In genomic region chr18:42839408-42839807, GRCh38 we compare ENCODE assay signal across 30 cellular contexts.
"Had no signal": no experiment of that assay in that cellular context is flagged by ENCODE, and none has a peak within 500 bp of the region (broad histone marks: within the 10 kb centered on the region; RNA-seq: fewer than 3 reads in every experiment).

No MANE protein-coding gene starts in this region.

- H3K4me3 Mint-ChIP-seq: activated CD4-positive, alpha-beta memory T cell treated with anti-CD3 and anti-CD28 coated beads for 36 hours; activated CD4-positive, alpha-beta T cell treated with anti-CD3 and anti-CD28 coated beads for 36 hours; activated CD4-positive, alpha-beta T cell treated with anti-CD3 and anti-CD28 coated beads, Interleukin-2, amount 10 ng/mL, durations not matched to agents 24 days and 14 days; activated CD8-positive, alpha-beta memory T cell treated with anti-CD3 and anti-CD28 coated beads, Interleukin-2, amount 10 ng/mL, durations not matched to agents 7 days and 5 days; activated CD8-positive, alpha-beta T cell treated with anti-CD3 and anti-CD28 coated beads, Interleukin-2, amount 10 ng/mL, durations not matched to agents 7 days and 5 days; activated naive CD4-positive, alpha-beta T cell treated with anti-CD3 and anti-CD28 coated beads, Interleukin-2, amount 10 ng/mL, durations not matched to agents 7 days and 5 days; activated naive CD8-positive, alpha-beta T cell treated with anti-CD3 and anti-CD28 coated beads, Interleukin-2, amount 10 ng/mL, durations not matched to agents 7 days and 5 days; brain; dendritic cell treated with granulocyte-macrophage colony-stimulating factor and Interleukin-4, amounts not matched to agents 40 ng/mL and 50 ng/mL, for 4 days; endodermal cell had no signal

- H3K27me3 Mint-ChIP-seq: activated CD4-positive, alpha-beta memory T cell treated with anti-CD3 and anti-CD28 coated beads for 36 hours; activated CD4-positive, alpha-beta T cell treated with anti-CD3 and anti-CD28 coated beads for 36 hours; activated CD4-positive, alpha-beta T cell treated with anti-CD3 and anti-CD28 coated beads, Interleukin-2, amount 10 ng/mL, durations not matched to agents 24 days and 14 days; activated CD8-positive, alpha-beta memory T cell treated with anti-CD3 and anti-CD28 coated beads, Interleukin-2, amount 10 ng/mL, durations not matched to agents 7 days and 5 days; activated naive CD4-positive, alpha-beta T cell treated with anti-CD3 and anti-CD28 coated beads, Interleukin-2, amount 10 ng/mL, durations not matched to agents 7 days and 5 days; activated naive CD8-positive, alpha-beta T cell treated with anti-CD3 and anti-CD28 coated beads, Interleukin-2, amount 10 ng/mL, durations not matched to agents 7 days and 5 days; brain; dendritic cell treated with granulocyte-macrophage colony-stimulating factor and Interleukin-4, amounts not matched to agents 40 ng/mL and 50 ng/mL, for 4 days had no signal

- ATAC-seq: activated CD4-positive, alpha-beta T cell treated with anti-CD3 and anti-CD28 coated beads for 36 hours; activated CD8-positive, alpha-beta memory T cell treated with anti-CD3 and anti-CD28 coated beads, Interleukin-2, amount 10 ng/mL, durations not matched to agents 7 days and 5 days; activated CD8-positive, alpha-beta T cell treated with anti-CD3 and anti-CD28 coated beads, Interleukin-2, amount 10 ng/mL, durations not matched to agents 7 days and 5 days; activated naive CD4-positive, alpha-beta T cell treated with anti-CD3 and anti-CD28 coated beads, Interleukin-2, amount 50 U/mL, for 72 hours; esophagus mucosa; heart left ventricle had no signal

- H3K9me3 Mint-ChIP-seq: activated CD4-positive, alpha-beta T cell treated with anti-CD3 and anti-CD28 coated beads, Interleukin-2, amount 10 ng/mL, durations not matched to agents 24 days and 14 days; dendritic cell treated with granulocyte-macrophage colony-stimulating factor and Interleukin-4, amounts not matched to agents 40 ng/mL and 50 ng/mL, for 4 days had no signal

- H3K9me3 ChIP-seq: breast epithelium, heart left ventricle had no signal

- H3K36me3 ChIP-seq: breast epithelium, cardiac muscle cell, heart left ventricle had no signal

- H3K4me1 Mint-ChIP-seq: activated CD4-positive, alpha-beta T cell treated with anti-CD3 and anti-CD28 coated beads for 36 hours; activated CD4-positive, alpha-beta T cell treated with anti-CD3 and anti-CD28 coated beads, Interleukin-2, amount 10 ng/mL, durations not matched to agents 24 days and 14 days; activated CD8-positive, alpha-beta memory T cell treated with anti-CD3 and anti-CD28 coated beads, Interleukin-2, amount 10 ng/mL, durations not matched to agents 7 days and 5 days; activated naive CD4-positive, alpha-beta T cell treated with anti-CD3 and anti-CD28 coated beads, Interleukin-2, amount 10 ng/mL, durations not matched to agents 7 days and 5 days; activated naive CD8-positive, alpha-beta T cell treated with anti-CD3 and anti-CD28 coated beads, Interleukin-2, amount 10 ng/mL, durations not matched to agents 7 days and 5 days; endodermal cell had no signal

- H3K4me1 ChIP-seq: breast epithelium, heart left ventricle had no signal

- DNase-seq: activated CD4-positive, alpha-beta memory T cell treated with anti-CD3 and anti-CD28 coated beads for 36 hours; activated CD4-positive, alpha-beta T cell treated with anti-CD3 and anti-CD28 coated beads for 36 hours; activated CD4-positive, alpha-beta T cell treated with anti-CD3 and anti-CD28 coated beads, Interleukin-2, amount 10 ng/mL, durations not matched to agents 24 days and 14 days; activated CD4-positive, CD25-positive, alpha-beta regulatory T cell; activated CD4-positive, CD25-positive, alpha-beta regulatory T cell treated with anti-CD3 and anti-CD28 coated beads, Interleukin-2, amount 50 U/mL, for 72 hours; activated CD8-positive, alpha-beta memory T cell treated with anti-CD3 and anti-CD28 coated beads, Interleukin-2, amount 10 ng/mL, durations not matched to agents 7 days and 5 days; activated CD8-positive, alpha-beta memory T cell treated with anti-CD3 and anti-CD28 coated beads, Interleukin-2, amount 50 U/mL, for 4 hours; activated CD8-positive, alpha-beta T cell treated with anti-CD3 and anti-CD28 coated beads, Interleukin-2, amount 10 ng/mL, durations not matched to agents 7 days and 5 days; activated gamma-delta T cell; activated naive CD4-positive, alpha-beta T cell; activated naive CD4-positive, alpha-beta T cell treated with anti-CD3 and anti-CD28 coated beads, Interleukin-2, amount 10 ng/mL, durations not matched to agents 7 days and 5 days; activated naive CD8-positive, alpha-beta T cell treated with anti-CD3 and anti-CD28 coated beads, Interleukin-2, amount 10 ng/mL, durations not matched to agents 7 days and 5 days; activated T-cell treated with anti-CD3 and anti-CD28 coated beads, Interleukin-2, amount 50 U/mL, for 1 hour; activated T-cell treated with anti-CD3 and anti-CD28 coated beads, Interleukin-2, amount 50 U/mL, for 48 hours; amygdala; aorta; central memory CD4-positive, alpha-beta T cell; dorsolateral prefrontal cortex; effector memory CD4-positive, alpha-beta T cell; endodermal cell; foreskin fibroblast; heart left ventricle; T-helper 2 cell had no signal

- H3K27ac Mint-ChIP-seq: activated CD4-positive, alpha-beta memory T cell treated with anti-CD3 and anti-CD28 coated beads for 36 hours; activated CD4-positive, alpha-beta T cell treated with anti-CD3 and anti-CD28 coated beads for 36 hours; activated CD4-positive, alpha-beta T cell treated with anti-CD3 and anti-CD28 coated beads, Interleukin-2, amount 10 ng/mL, durations not matched to agents 24 days and 14 days; activated CD8-positive, alpha-beta memory T cell treated with anti-CD3 and anti-CD28 coated beads, Interleukin-2, amount 10 ng/mL, durations not matched to agents 7 days and 5 days; activated CD8-positive, alpha-beta T cell treated with anti-CD3 and anti-CD28 coated beads, Interleukin-2, amount 10 ng/mL, durations not matched to agents 7 days and 5 days; activated naive CD4-positive, alpha-beta T cell treated with anti-CD3 and anti-CD28 coated beads, Interleukin-2, amount 10 ng/mL, durations not matched to agents 7 days and 5 days; activated naive CD4-positive, alpha-beta T cell treated with anti-CD3 and anti-CD28 coated beads, Interleukin-2, amount 50 U/mL, for 72 hours; activated naive CD8-positive, alpha-beta T cell treated with anti-CD3 and anti-CD28 coated beads, Interleukin-2, amount 10 ng/mL, durations not matched to agents 7 days and 5 days; brain; dendritic cell treated with granulocyte-macrophage colony-stimulating factor and Interleukin-4, amounts not matched to agents 40 ng/mL and 50 ng/mL, for 4 days; endodermal cell had no signal

- H3K4me3 ChIP-seq: breast epithelium, cardiac muscle cell, coronary artery, dorsolateral prefrontal cortex, heart left ventricle had no signal

- H3K36me3 Mint-ChIP-seq: activated CD4-positive, alpha-beta memory T cell treated with anti-CD3 and anti-CD28 coated beads for 36 hours; activated CD8-positive, alpha-beta memory T cell treated with anti-CD3 and anti-CD28 coated beads, Interleukin-2, amount 10 ng/mL, durations not matched to agents 7 days and 5 days; activated naive CD4-positive, alpha-beta T cell treated with anti-CD3 and anti-CD28 coated beads, Interleukin-2, amount 10 ng/mL, durations not matched to agents 7 days and 5 days; activated naive CD4-positive, alpha-beta T cell treated with anti-CD3 and anti-CD28 coated beads, Interleukin-2, amount 50 U/mL, for 72 hours; activated naive CD8-positive, alpha-beta T cell treated with anti-CD3 and anti-CD28 coated beads, Interleukin-2, amount 10 ng/mL, durations not matched to agents 7 days and 5 days; brain had no signal

- H3K27me3 ChIP-seq: breast epithelium, cardiac muscle cell, dorsolateral prefrontal cortex, heart left ventricle had no signal

- H3K27ac ChIP-seq: breast epithelium, cardiac muscle cell, coronary artery, dorsolateral prefrontal cortex, heart left ventricle had no signal
